ENCODE assay signal across 9 cellular contexts in the genomic region with DNA sequence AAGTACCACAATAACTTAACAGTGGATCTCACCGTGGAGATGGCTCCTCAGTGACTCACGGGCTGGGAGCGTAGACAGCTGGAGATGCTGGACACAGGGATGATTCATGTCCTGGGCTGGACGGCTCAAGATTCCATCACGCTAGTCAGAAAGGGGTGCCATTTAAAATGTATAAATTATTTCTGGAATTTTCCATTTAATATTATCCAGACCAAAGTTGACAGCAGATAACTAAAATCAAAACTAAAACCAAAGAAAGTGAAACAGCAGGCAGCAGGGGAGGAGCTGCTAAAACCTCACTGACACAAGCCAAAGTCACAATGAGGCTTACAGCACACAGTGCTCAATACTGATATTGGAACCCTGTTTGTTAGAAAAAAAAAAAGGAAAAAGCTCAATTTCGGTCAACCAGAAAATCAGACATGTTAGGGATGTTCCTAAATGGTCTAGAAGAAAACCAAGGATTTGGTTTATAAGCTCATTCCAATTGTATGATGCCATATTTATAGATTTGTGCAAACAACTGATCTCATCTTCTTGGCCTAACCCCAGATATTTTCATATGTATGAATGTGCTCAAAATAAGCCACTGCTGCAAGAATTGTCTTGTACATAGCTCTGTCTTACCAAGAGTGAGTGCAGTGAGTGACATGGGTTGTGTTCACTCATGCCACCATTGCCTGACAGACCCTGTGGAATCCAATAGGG.
DNase-seq lines count a peak whose midpoint lies in the region; ATAC-seq and TF ChIP-seq lines count a peak whose summit lies in the region.
"Had no signal": no experiment of that assay in that cellular context is flagged by ENCODE, and none has a peak within 500 bp of the region (broad histone marks: within the 10 kb centered on the region; RNA-seq: fewer than 3 reads in every experiment).

No MANE protein-coding gene starts in this region.

- peaks cover 1% of the 10 kb centered on the region for H3K36me3 Mint-ChIP-seq in activated T-helper 1 cell treated with anti-CD3 and anti-CD28 coated beads, Interleukin-12 subunit alpha, Interleukin-12 subunit beta, Interleukin-2, Interleukin-4 antibody, amounts not matched to agents 30 ng/mL and 10 ng/mL and 1 ng/mL, durations not matched to agents 14 hours and 24 hours and 36 hours (ENCODE audit: low read depth)

- no peak overlapping the region for H3K4me3 ChIP-seq in hepatocyte
- peak overlapping the region; percentile 60 for H3K4me3 ChIP-seq in thoracic aorta

- ATAC-seq in HG03139 (IDR thresholded peaks at IDR 0.05; ENCODE audit: unreplicated experiment) (peak; percentile 79), thoracic aorta (ENCODE audit: insufficient number of reproducible peaks, low FRiP score, low read depth) (peak; percentile 82)

- H3K9me3 Mint-ChIP-seq in activated T-helper 1 cell treated with anti-CD3 and anti-CD28 coated beads, Interleukin-12 subunit alpha, Interleukin-12 subunit beta, Interleukin-2, Interleukin-4 antibody, amounts not matched to agents 30 ng/mL and 10 ng/mL and 1 ng/mL, durations not matched to agents 14 hours and 24 hours and 36 hours, result no peaks in the 10 kb centered on the region

- no peaks in the 10 kb centered on the region for H3K79me2 ChIP-seq in hepatocyte

- peaks cover 8% of the 10 kb centered on the region for H3K27me3 Mint-ChIP-seq in activated T-helper 1 cell treated with anti-CD3 and anti-CD28 coated beads, Interleukin-12 subunit alpha, Interleukin-12 subunit beta, Interleukin-2, Interleukin-4 antibody, amounts not matched to agents 30 ng/mL and 10 ng/mL and 1 ng/mL, durations not matched to agents 14 hours and 24 hours and 36 hours (ENCODE audit: insufficient read depth)

- peak; percentile 89 for DNase-seq in AG20443 (ENCODE audit: low spot score)
- peak; percentile 19 for DNase-seq in GM19238 (ENCODE audit: insufficient read length, low spot score)
- peak; percentile 7 for DNase-seq in activated T-helper 1 cell treated with anti-CD3 and anti-CD28 coated beads, Interleukin-12 subunit alpha, Interleukin-12 subunit beta, Interleukin-2, Interleukin-4 antibody, amounts not matched to agents 30 ng/mL and 10 ng/mL and 1 ng/mL, durations not matched to agents 14 hours and 24 hours and 36 hours (ENCODE audit: low spot score)
- peak; percentile 62 for DNase-seq in hepatocyte (ENCODE audit: low spot score)
- DNase-seq in thoracic aorta (ENCODE audit: low spot score), result peak; percentile 63
- DNase-seq in NCI-H2171 treated with DMSO at 0.1 percent for 48 hours (lab: John Stamatoyannopoulos, UW), result no peak
- no peak for DNase-seq in NCI-H526 treated with DMSO at 0.1 percent for 48 hours (lab: John Stamatoyannopoulos, UW)

- no peaks in the 10 kb centered on the region for H3K4me1 ChIP-seq in hepatocyte (ENCODE audit: insufficient read depth)
- peaks cover 15 to 34% of the 10 kb centered on the region in 2 donors for H3K4me1 ChIP-seq in thoracic aorta (ENCODE audit: control insufficient read depth in 1 of 2, low read depth in 2 of 2)

- H3K4me1 Mint-ChIP-seq in activated T-helper 1 cell treated with anti-CD3 and anti-CD28 coated beads, Interleukin-12 subunit alpha, Interleukin-12 subunit beta, Interleukin-2, Interleukin-4 antibody, amounts not matched to agents 30 ng/mL and 10 ng/mL and 1 ng/mL, durations not matched to agents 14 hours and 24 hours and 36 hours (ENCODE audit: low read depth), result peaks cover 56% of the 10 kb centered on the region

- intact Hi-C loops in activated T-helper 1 cell treated with anti-CD3 and anti-CD28 coated beads, Interleukin-12 subunit alpha, Interleukin-12 subunit beta, Interleukin-2, Interleukin-4 antibody, amounts not matched to agents 30 ng/mL and 10 ng/mL and 1 ng/mL, durations not matched to agents 14 hours and 24 hours and 36 hours (cut with micrococcal nuclease), result loop anchor here (2.0 kb wide), 1 partner anchor 53 kb away; no protein-coding TSS in a partner anchor

- H3K9me3 ChIP-seq in hepatocyte (ENCODE audit: low read depth) (no peaks in the 10 kb centered on the region), thoracic aorta (no peaks in the 10 kb centered on the region)

- no peaks in the 10 kb centered on the region for H3K9me2 ChIP-seq in hepatocyte (replicated peaks; ENCODE audit: insufficient read depth)

- peak overlapping the region; percentile 4 for H3K27ac Mint-ChIP-seq in activated T-helper 1 cell treated with anti-CD3 and anti-CD28 coated beads, Interleukin-12 subunit alpha, Interleukin-12 subunit beta, Interleukin-2, Interleukin-4 antibody, amounts not matched to agents 30 ng/mL and 10 ng/mL and 1 ng/mL, durations not matched to agents 14 hours and 24 hours and 36 hours

- TF ChIP-seq CTCF in hepatocyte (IDR thresholded peaks at IDR 0.05; ENCODE audit: poor library complexity) (no peak), thoracic aorta (IDR thresholded peaks at IDR 0.05) (no peak)

- H3K4me3 Mint-ChIP-seq in activated T-helper 1 cell treated with anti-CD3 and anti-CD28 coated beads, Interleukin-12 subunit alpha, Interleukin-12 subunit beta, Interleukin-2, Interleukin-4 antibody, amounts not matched to agents 30 ng/mL and 10 ng/mL and 1 ng/mL, durations not matched to agents 14 hours and 24 hours and 36 hours, result peak overlapping the region; percentile 5

- H3K27ac ChIP-seq in hepatocyte (no peak overlapping the region), thoracic aorta (peak overlapping the region; percentile 75 to 80)
- H3K27ac ChIP-seq: HL-60 had no signal

- H3K27me3 ChIP-seq in hepatocyte (no peaks in the 10 kb centered on the region), thoracic aorta (replicated peaks; ENCODE audit: insufficient read depth) (no peaks in the 10 kb centered on the region)

- H3K36me3 ChIP-seq in hepatocyte (replicated peaks; ENCODE audit: insufficient read depth, low read depth), result no peaks in the 10 kb centered on the region
- no peaks in the 10 kb centered on the region for H3K36me3 ChIP-seq in thoracic aorta

- no peaks in the 10 kb centered on the region for H4K20me1 ChIP-seq in hepatocyte (ENCODE audit: insufficient read depth, poor library complexity, severe bottlenecking)

- H3K4me2 ChIP-seq in hepatocyte, result peak overlapping the region; percentile 8

- WGBS in hepatocyte (ENCODE audit: low lambda C conversion rate, missing lambda C conversion rate), result 65% methylated on average over 6 of the region's 6 CpGs

- no peak overlapping the region for H2AFZ ChIP-seq in hepatocyte

Comparison
In these comparisons a context has a peak if more than half of its experiments do, and no peak if none do; other contexts are left out.
1. DNase-seq: peak in AG20443 (single experiment), GM19238 (single experiment), activated T-helper 1 cell treated with anti-CD3 and anti-CD28 coated beads, Interleukin-12 subunit alpha, Interleukin-12 subunit beta, Interleukin-2, Interleukin-4 antibody, amounts not matched to agents 30 ng/mL and 10 ng/mL and 1 ng/mL, durations not matched to agents 14 hours and 24 hours and 36 hours (single experiment), hepatocyte (single experiment) and thoracic aorta (single experiment); none in NCI-H2171 treated with DMSO at 0.1 percent for 48 hours (single experiment) and NCI-H526 treated with DMSO at 0.1 percent for 48 hours (single experiment).